In the genomic region with DNA sequence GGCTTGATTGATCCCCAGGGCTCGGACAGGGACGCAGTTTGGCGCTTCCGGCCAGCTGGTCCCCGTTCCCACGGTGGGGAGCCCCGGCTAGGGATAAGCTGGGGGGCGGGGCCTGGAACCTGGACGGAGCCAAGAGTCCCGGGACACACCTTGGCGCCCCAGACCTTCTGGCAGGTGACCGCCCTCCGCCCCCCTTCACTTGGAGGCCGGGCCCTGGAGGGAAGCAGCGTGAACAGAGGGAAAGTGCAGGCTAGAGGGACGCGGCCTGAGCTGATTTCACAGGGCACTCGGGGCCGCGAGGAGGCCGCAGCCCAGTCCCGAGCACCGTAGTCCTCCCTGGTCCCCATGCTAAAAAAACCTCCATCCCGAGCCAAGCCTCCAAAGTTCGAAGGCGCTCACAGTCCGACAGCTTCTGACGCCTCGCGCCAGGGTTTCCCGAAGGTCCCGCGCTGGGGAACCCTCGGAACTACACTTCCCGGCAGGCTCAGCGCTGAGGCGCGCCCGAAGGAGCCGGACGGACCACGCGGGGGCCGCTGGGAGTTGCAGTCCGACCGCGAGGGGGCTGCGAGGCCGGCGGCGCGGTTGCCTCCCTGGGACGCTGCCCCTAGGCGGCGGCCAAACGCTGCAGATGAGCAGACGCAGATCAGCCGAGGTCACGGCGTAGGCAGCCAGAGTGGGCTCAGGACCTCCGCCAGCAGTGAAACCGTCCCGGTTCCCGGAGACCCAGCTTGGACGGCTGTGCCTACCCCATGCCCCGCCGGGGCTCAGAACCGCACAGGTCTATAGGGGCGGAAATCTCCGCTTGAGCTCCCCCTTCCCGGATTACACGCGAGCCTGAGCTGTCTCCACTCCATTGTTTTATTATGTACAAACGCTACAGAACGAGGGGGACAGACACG, we compare ENCODE assay signal across 8 cellular contexts. TPM values are rescaled to one million over a fixed set of nuclear protein-coding genes. Genes with fewer than 3 reads are reported as not detected.
DNase-seq lines count a peak whose midpoint lies in the region; ATAC-seq and TF ChIP-seq lines count a peak whose summit lies in the region.

A gene with protein sequence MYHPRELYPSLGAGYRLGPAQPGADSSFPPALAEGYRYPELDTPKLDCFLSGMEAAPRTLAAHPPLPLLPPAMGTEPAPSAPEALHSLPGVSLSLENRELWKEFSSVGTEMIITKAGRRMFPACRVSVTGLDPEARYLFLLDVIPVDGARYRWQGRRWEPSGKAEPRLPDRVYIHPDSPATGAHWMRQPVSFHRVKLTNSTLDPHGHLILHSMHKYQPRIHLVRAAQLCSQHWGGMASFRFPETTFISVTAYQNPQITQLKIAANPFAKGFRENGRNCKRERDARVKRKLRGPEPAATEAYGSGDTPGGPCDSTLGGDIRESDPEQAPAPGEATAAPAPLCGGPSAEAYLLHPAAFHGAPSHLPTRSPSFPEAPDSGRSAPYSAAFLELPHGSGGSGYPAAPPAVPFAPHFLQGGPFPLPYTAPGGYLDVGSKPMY (minus strand): TSS at position 451 of the 899 bp plus-strand sequence. CDS start 731 bp downstream, outside the sequence.

- TF ChIP-seq CTCF in NB4 (IDR thresholded peaks at IDR 0.05; ENCODE audit: low read depth, low read length) (peak; percentile 61), SK-N-SH (IDR thresholded peaks at IDR 0.05) (peak; percentile 58), glutamatergic neuron (IDR thresholded peaks at IDR 0.05; ENCODE audit: partially characterized antibody, unreplicated experiment) (peak; percentile 68), ovary (IDR thresholded peaks at IDR 0.05) (peak; percentile 79 to 99 (median 97))

- peak within 1 kb of the TSS; percentile 94 for H3K27ac Mint-ChIP-seq in activated naive CD4-positive, alpha-beta T cell treated with anti-CD3 and anti-CD28 coated beads, Interleukin-2, amount 50 U/mL, for 72 hours
- peak within 1 kb of the TSS; percentile 80 for H3K27ac Mint-ChIP-seq in glutamatergic neuron (ENCODE audit: unreplicated experiment)

- H3K4me3 Mint-ChIP-seq in glutamatergic neuron (ENCODE audit: unreplicated experiment) = peak within 1 kb of the TSS; percentile 85

- H3K36me3 Mint-ChIP-seq in activated naive CD4-positive, alpha-beta T cell treated with anti-CD3 and anti-CD28 coated beads, Interleukin-2, amount 50 U/mL, for 72 hours = peaks cover 14 to 25% of the 10 kb centered on the region in 2 donors
- no peaks in the 10 kb centered on the region for H3K36me3 Mint-ChIP-seq in glutamatergic neuron (ENCODE audit: unreplicated experiment)

- intact Hi-C loops in ovary (cut with DNase I) = loop anchor here in 3 of 4 donors (2.0 to 10.0 kb wide), 4 partner anchors 27 to 326 kb away; partner anchors contain the start of genes ALDOA (in 1 of the 3) and ZNF48 (in 1 of the 3)

- H3K4me1 ChIP-seq in SK-N-SH (ENCODE audit: control insufficient read depth in 1 of 2, insufficient read depth in 2 of 2, low read depth in 1 of 2, low read length in 1 of 2) (peaks cover 5 to 34% of the 10 kb centered on the region in 2 experiments; a peak in 2 of 4 replicates), ovary (ENCODE audit: insufficient read depth) (peaks cover 12% of the 10 kb centered on the region), thymus (ENCODE audit: control insufficient read depth, insufficient read depth, low read length) (peaks cover 29% of the 10 kb centered on the region)

- DNase-seq in NB4 (ENCODE audit: low read depth) = peak; percentile 97
- peak; percentile 95 for DNase-seq in SK-N-SH
- DNase-seq in activated naive CD4-positive, alpha-beta T cell treated with anti-CD3 and anti-CD28 coated beads, Interleukin-2, amount 50 U/mL, for 72 hours (ENCODE audit: low spot score in 2 of 2) = peak; percentile 94 to 96
- DNase-seq in glutamatergic neuron = peak; percentile 98
- peak; percentile 89 to 95 (median 92) for DNase-seq in ovary

- WGBS in SK-N-SH (ENCODE audit: low lambda C conversion rate) = 2% methylated on average over 23 of the region's 76 CpGs
- WGBS in ovary, 3 donors = 0 to 2% (median 1%) methylated on average over 72 to 76 of the region's 76 CpGs
- 2% methylated on average over 76 of the region's 76 CpGs for WGBS in thymus

- CTCF ChIA-PET in SK-N-SH (lab: Yijun Ruan, JAX) = interaction anchor here (0.6 to 5.5 kb wide), 39 partner anchors 9 to 354 kb away, joined by 3 to 68 read pairs (median 6); partner anchors contain the start of genes ALDOA, CDIPT, CORO1A and GDPD3

- TF ChIP-seq RAD21 in SK-N-SH (IDR thresholded peaks at IDR 0.05; ENCODE audit: low read length) = peak; percentile 78

- peaks cover 30% of the 10 kb centered on the region for H3F3A ChIP-seq in SK-N-SH (replicated peaks; ENCODE audit: insufficient read depth)

- no peaks in the 10 kb centered on the region for H4K20me1 ChIP-seq in SK-N-SH (ENCODE audit: insufficient read depth)

- H2AFZ ChIP-seq in SK-N-SH (ENCODE audit: low read depth) = peak within 1 kb of the TSS; percentile 94; the same call in 1 of the 2 replicates

- H3K4me3 ChIP-seq in NB4 (ENCODE audit: low read depth, low read length) (peak within 1 kb of the TSS; percentile 83), SK-N-SH (ENCODE audit: low read depth in 2 of 2, low read length in 1 of 2) (peak within 1 kb of the TSS; percentile 58 to 61), ovary (peak within 1 kb of the TSS; percentile 47), thymus (ENCODE audit: low read length) (peak within 1 kb of the TSS; percentile 64)

- TF ChIP-seq EP300 in SK-N-SH (IDR thresholded peaks at IDR 0.05; ENCODE audit: borderline replicate concordance in 1 of 2, low read depth in 1 of 2, low read length in 1 of 2) = no peak; a peak in 1 of 4 replicates
- no peak for TF ChIP-seq EP300 in ovary (IDR thresholded peaks at IDR 0.05)

- H3K9ac ChIP-seq in SK-N-SH = peak within 1 kb of the TSS; percentile 49; the same call in 1 of the 2 replicates

- H3K9me2 ChIP-seq in SK-N-SH = no peaks in the 10 kb centered on the region

- H3K4me2 ChIP-seq in SK-N-SH = peak within 1 kb of the TSS; percentile 92

- H3K27ac ChIP-seq in SK-N-SH (ENCODE audit: low read depth in 2 of 2, low read length in 1 of 2) = peak within 1 kb of the TSS; percentile 50 to 89; a peak in 3 of 4 replicates
- H3K27ac ChIP-seq in ovary = peak within 1 kb of the TSS; percentile 66 to 70
- peak within 1 kb of the TSS; percentile 93 for H3K27ac ChIP-seq in thymus (ENCODE audit: low read depth)

- H3K79me2 ChIP-seq in SK-N-SH (ENCODE audit: insufficient read depth) = peaks cover 4% of the 10 kb centered on the region; the same call in 1 of the 2 replicates

- H3K36me3 ChIP-seq in SK-N-SH (replicated peaks in 1 of 2; ENCODE audit: control insufficient read depth in 1 of 2, insufficient read depth in 2 of 2, low read length in 1 of 2) (no peaks in the 10 kb centered on the region), ovary (no peaks in the 10 kb centered on the region), thymus (ENCODE audit: control insufficient read depth, insufficient read depth) (peaks cover 21% of the 10 kb centered on the region)

- POLR2A ChIA-PET in SK-N-SH (lab: Yijun Ruan, JAX) = interaction anchor here (0.9 to 6.9 kb wide), 7 partner anchors 10 to 39 kb away, joined by 3 to 57 read pairs (median 4); partner anchors contain the start of genes ALDOA and PPP4C

- H3K9me3 ChIP-seq in SK-N-SH (no peaks in the 10 kb centered on the region), ovary (no peaks in the 10 kb centered on the region), thymus (ENCODE audit: control insufficient read depth) (peaks cover under 1% of the 10 kb centered on the region)

- H3K27me3 ChIP-seq in SK-N-SH (ENCODE audit: insufficient read depth) (no peaks in the 10 kb centered on the region), ovary (no peaks in the 10 kb centered on the region), thymus (ENCODE audit: control insufficient read depth, insufficient read depth) (no peaks in the 10 kb centered on the region)

- H3K9me3 Mint-ChIP-seq in activated naive CD4-positive, alpha-beta T cell treated with anti-CD3 and anti-CD28 coated beads, Interleukin-2, amount 50 U/mL, for 72 hours = peaks cover 0 to under 1% of the 10 kb centered on the region in 2 donors
- peaks cover 6% of the 10 kb centered on the region for H3K9me3 Mint-ChIP-seq in glutamatergic neuron (ENCODE audit: unreplicated experiment)

- H3K4me1 Mint-ChIP-seq in glutamatergic neuron (ENCODE audit: low read depth, unreplicated experiment) = peaks cover 13% of the 10 kb centered on the region

- TF ChIP-seq POLR2A in GM10847 (IDR thresholded peaks at IDR 0.05; ENCODE audit: extremely low read depth, insufficient read length) (peak; percentile 50), NB4 (IDR thresholded peaks at IDR 0.05; ENCODE audit: extremely low read depth, insufficient read length) (peak; percentile 66), ovary (IDR thresholded peaks at IDR 0.05) (no peak)

- peaks cover 13% of the 10 kb centered on the region for H3K27me3 Mint-ChIP-seq in glutamatergic neuron (ENCODE audit: unreplicated experiment)

- peak; percentile 63 for ATAC-seq in HG02588 (IDR thresholded peaks at IDR 0.05; ENCODE audit: unreplicated experiment)
- peak; percentile 66 to 86 for ATAC-seq in activated naive CD4-positive, alpha-beta T cell treated with anti-CD3 and anti-CD28 coated beads, Interleukin-2, amount 50 U/mL, for 72 hours

TF ChIP-seq in SK-N-SH, 30 proteins besides CTCF, POLR2A, EP300 and RAD21 (continues in another document):
- TF ChIP-seq YY1 (IDR thresholded peaks at IDR 0.05; ENCODE audit: low read depth) (no peak), NFIC (IDR thresholded peaks at IDR 0.05; ENCODE audit: borderline replicate concordance) (no peak), TAF1 (IDR thresholded peaks at IDR 0.05; ENCODE audit: borderline replicate concordance, low read depth, low read length) (no peak; the same call in 1 of the 2 replicates), SMC3 (IDR thresholded peaks at IDR 0.05; ENCODE audit: low read depth, low read length) (peak; percentile 47), TCF12 (IDR thresholded peaks at IDR 0.05) (no peak)
- TF ChIP-seq, protein P1, sequence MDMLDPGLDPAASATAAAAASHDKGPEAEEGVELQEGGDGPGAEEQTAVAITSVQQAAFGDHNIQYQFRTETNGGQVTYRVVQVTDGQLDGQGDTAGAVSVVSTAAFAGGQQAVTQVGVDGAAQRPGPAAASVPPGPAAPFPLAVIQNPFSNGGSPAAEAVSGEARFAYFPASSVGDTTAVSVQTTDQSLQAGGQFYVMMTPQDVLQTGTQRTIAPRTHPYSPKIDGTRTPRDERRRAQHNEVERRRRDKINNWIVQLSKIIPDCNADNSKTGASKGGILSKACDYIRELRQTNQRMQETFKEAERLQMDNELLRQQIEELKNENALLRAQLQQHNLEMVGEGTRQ (IDR thresholded peaks at IDR 0.05; ENCODE audit: borderline replicate concordance, low read depth, low read length) = no peak

RNA-seq across cellular contexts. Expression of the gene that starts here (rescaled TPM):
- 0.16 and 0.18 TPM in 2 replicates for polyA plus RNA-seq in SK-N-SH (2012; rRNA removed)
- 0.05 and 0.08 TPM in 2 replicates for polyA plus RNA-seq in SK-N-SH (2012; cell fraction: cytosol; rRNA removed)
- polyA plus RNA-seq in SK-N-SH (2012; cell fraction: nucleus; rRNA removed) = 0.46 and 0.88 TPM in 2 replicates
- total RNA-seq in activated naive CD4-positive, alpha-beta T cell treated with anti-CD3 and anti-CD28 coated beads, Interleukin-2, amount 50 U/mL, for 72 hours = 1 to 10 TPM; 3.9 to 5.7 TPM
- total RNA-seq in glutamatergic neuron (ENCODE audit: unreplicated experiment) = 0.86 TPM
- total RNA-seq in ovary = 1 to 10 TPM in 3 of 7 donors, under 1 TPM in 4; 0.23 to 1.5 (median 0.75) TPM
- polyA plus RNA-seq in ovary = 1 to 10 TPM in 1 of 2 donors, under 1 TPM in 1; 0.08 to 1.1 TPM
- polyA plus RNA-seq in thymus = 2.6 TPM

Comparison
In these comparisons a context has a peak if more than half of its experiments do, and no peak if none do; other contexts are left out.
1. Peak in every context shown above with its lines: DNase-seq, ATAC-seq, H3K4me3 ChIP-seq and H3K27ac ChIP-seq.
2. Peak in DNase-seq, H3K4me3 ChIP-seq, H3K27ac ChIP-seq, H3K9ac ChIP-seq and H3K4me2 ChIP-seq in SK-N-SH; RNA of the gene not detected or under 1 TPM.
3. Peak in DNase-seq in glutamatergic neuron; RNA of the gene not detected or under 1 TPM.